In genomic region chr6:31576897-31577341, GRCh38 we compare ENCODE assay signal across 1 cellular context.
TF ChIP-seq lines count a peak whose summit lies in the region.

No MANE protein-coding gene starts in this region.

TF ChIP-seq in HepG2, 621 proteins besides CTCF, POLR2A, EP300 and RAD21:
- TF ChIP-seq NCOR1 (IDR thresholded peaks at IDR 0.05; ENCODE audit: borderline replicate concordance, low read length) (no peak), BCL3 (CRISPR knock-in tag; IDR thresholded peaks at IDR 0.05) (no peak), ZNF605 (CRISPR knock-in tag; IDR thresholded peaks at IDR 0.05) (no peak), ARID4A (CRISPR knock-in tag; IDR thresholded peaks at IDR 0.05; ENCODE audit: borderline replicate concordance) (no peak), ZNF768 (CRISPR knock-in tag; IDR thresholded peaks at IDR 0.05) (0 out of 2 replicates have a peak, but pooled peaks have one; percentile 26), ZFP91 (CRISPR knock-in tag; IDR thresholded peaks at IDR 0.05; ENCODE audit: borderline replicate concordance) (no peak), RAD51 (IDR thresholded peaks at IDR 0.05; ENCODE audit: borderline replicate concordance) (no peak), GABPA (IDR thresholded peaks at IDR 0.05; ENCODE audit: low read depth, low read length) (peak; percentile 26; the same call in 1 of the 2 replicates), GABPA (CRISPR knock-in tag; IDR thresholded peaks at IDR 0.05; ENCODE audit: low read depth) (peak; percentile 24; the same call in 1 of the 2 replicates), ZNF749 (CRISPR knock-in tag; IDR thresholded peaks at IDR 0.05; ENCODE audit: borderline replicate concordance) (no peak), TOE1 (CRISPR knock-in tag; IDR thresholded peaks at IDR 0.05) (no peak), ZNF354B (CRISPR knock-in tag; IDR thresholded peaks at IDR 0.05) (no peak), YEATS4 (CRISPR knock-in tag; IDR thresholded peaks at IDR 0.05; ENCODE audit: borderline replicate concordance) (no peak), ZBTB2 (CRISPR knock-in tag; IDR thresholded peaks at IDR 0.05; ENCODE audit: low read depth) (no peak), ZNF484 (CRISPR knock-in tag; IDR thresholded peaks at IDR 0.05; ENCODE audit: borderline replicate concordance, low read depth) (no peak), ZSCAN29 (CRISPR knock-in tag; conservative IDR thresholded peaks at IDR 0.05) (no peak), ZNF280D (CRISPR knock-in tag; IDR thresholded peaks at IDR 0.05) (no peak)
TF ChIP-seq in HepG2: peak in this region for 2.
